In the genomic region with DNA sequence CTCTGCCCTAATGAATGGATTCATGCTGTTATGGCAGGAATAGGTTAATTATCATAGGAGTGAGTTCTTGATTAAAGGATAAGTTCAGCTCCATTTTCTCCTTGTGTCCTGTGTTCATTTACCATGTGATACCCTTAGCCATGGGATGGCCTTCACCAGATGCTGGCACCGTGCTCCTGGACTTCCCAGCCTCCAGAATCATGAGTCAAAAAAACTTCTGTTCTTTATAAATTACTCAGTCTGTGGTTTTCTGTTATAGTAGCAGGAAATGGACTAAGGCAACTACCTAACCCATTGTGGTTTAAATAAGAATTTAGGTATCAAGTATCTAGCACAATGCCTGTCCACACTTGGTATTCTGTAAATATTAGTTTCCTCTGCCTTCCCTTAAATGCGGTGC, we compare ENCODE assay signal across 1 cellular context.
A peak's percentile ranks its signal among the peaks of the same experiment; 100 is the strongest.
TF ChIP-seq lines count a peak whose summit lies in the region.

No MANE protein-coding gene starts in this region.

TF ChIP-seq in HepG2, 621 proteins besides CTCF, POLR2A, EP300 and RAD21:
- TF ChIP-seq ZNF564 (CRISPR knock-in tag; IDR thresholded peaks at IDR 0.05) = peak; percentile 75; the same call in 1 of the 2 replicates
- TF ChIP-seq ZBTB3 (CRISPR knock-in tag; IDR thresholded peaks at IDR 0.05; ENCODE audit: borderline replicate concordance, low read depth) = no peak
